ENCODE assay signal across 19 cellular contexts in genomic region chr16:11510178-11510973, GRCh38.
DNase-seq lines count a peak whose midpoint lies in the region; ATAC-seq, FAIRE-seq and TF ChIP-seq lines count a peak whose summit lies in the region.
"Had no signal": no experiment of that assay in that cellular context is flagged by ENCODE, and none has a peak within 500 bp of the region (broad histone marks: within the 10 kb centered on the region; RNA-seq: fewer than 3 reads in every experiment).

No MANE protein-coding gene starts in this region.

- no peak overlapping the region for H3K9ac ChIP-seq in HepG2 (ENCODE audit: insufficient read depth, low read depth, low read length)
- H3K9ac ChIP-seq in K562 (ENCODE audit: insufficient read depth in 1 of 2, low read depth in 2 of 2, low read length in 2 of 2) = no peak overlapping the region
- H3K9ac ChIP-seq in SK-N-SH = no peak overlapping the region

- H3K4me3 Mint-ChIP-seq in neural crest cell = no peak overlapping the region
- no peak overlapping the region for H3K4me3 Mint-ChIP-seq in activated CD8-positive, alpha-beta T cell treated with anti-CD3 and anti-CD28 coated beads, Interleukin-2, amount 10 ng/mL, durations not matched to agents 7 days and 5 days
- H3K4me3 Mint-ChIP-seq: CD4-positive, CD25-positive, alpha-beta regulatory T cell had no signal

- no peak overlapping the region for H3K4me2 ChIP-seq in HepG2 (ENCODE audit: low read depth, low read length)
- no peak overlapping the region for H3K4me2 ChIP-seq in K562 (ENCODE audit: insufficient read depth, low read length)
- H3K4me2 ChIP-seq in SK-N-SH = no peak overlapping the region

- CTCF ChIA-PET in HepG2 (lab: Yijun Ruan, JAX; ENCODE audit: low intra/inter-chr PET ratio, low total read pairs) (no interaction called here), K562 (lab: Yijun Ruan, JAX; ENCODE audit: low intra/inter-chr PET ratio) (no interaction called here), SK-N-SH (lab: Yijun Ruan, JAX) (interaction anchor here (1.1 to 2.6 kb wide), 5 partner anchors 9 to 114 kb away, joined by 3 to 9 read pairs (median 5); no protein-coding TSS in a partner anchor)
- CTCF ChIA-PET in activated CD8-positive, alpha-beta T cell treated with anti-CD3 and anti-CD28 coated beads, Interleukin-2, amount 10 ng/mL, durations not matched to agents 7 days and 5 days (lab: Charles Lee) = interaction anchor here (1.1 kb wide), 1 partner anchor 22 kb away, joined by 7 read pairs; no protein-coding TSS in a partner anchor

- H3K79me2 ChIP-seq in HepG2 (ENCODE audit: insufficient read depth, low read length) (no peaks in the 10 kb centered on the region), K562 (ENCODE audit: control insufficient read depth, insufficient read depth, low read length) (no peaks in the 10 kb centered on the region), SK-N-SH (ENCODE audit: insufficient read depth) (no peaks in the 10 kb centered on the region)

- TF ChIP-seq POLR2A in HepG2 (IDR thresholded peaks at IDR 0.05; ENCODE audit: insufficient read depth in 1 of 2, low read depth in 2 of 2, low read length in 2 of 2) = no peak
- no peak for TF ChIP-seq POLR2A in right lobe of liver (IDR thresholded peaks at IDR 0.05)
- TF ChIP-seq POLR2A in K562 (conservative IDR thresholded peaks at IDR 0.05) = no peak

- peaks cover 4% of the 10 kb centered on the region for H3F3A ChIP-seq in SK-N-SH (replicated peaks; ENCODE audit: insufficient read depth)

- H3K27ac ChIP-seq in HepG2 (ENCODE audit: extremely low read length, insufficient read depth, low read length) (no peak overlapping the region), right lobe of liver (no peak overlapping the region), K562 (ENCODE audit: extremely low read depth, low read depth, low read length) (no peak overlapping the region), SK-N-SH (ENCODE audit: low read depth in 2 of 2, low read length in 1 of 2) (no peak overlapping the region)

- no peak for ATAC-seq in HepG2
- ATAC-seq in right lobe of liver = no peak
- ATAC-seq in K562 = no peak
- ATAC-seq in activated CD8-positive, alpha-beta T cell treated with anti-CD3 and anti-CD28 coated beads, Interleukin-2, amount 10 ng/mL, durations not matched to agents 7 days and 5 days = no peak
- ATAC-seq: GM12878 had no signal

- no peaks in the 10 kb centered on the region for H3K9me2 ChIP-seq in SK-N-SH

- peaks cover 2 to 21% of the 10 kb centered on the region in 2 experiments for H3K27me3 ChIP-seq in HepG2 (ENCODE audit: control insufficient read depth in 1 of 2, insufficient read depth in 2 of 2, low read length in 2 of 2)
- no peaks in the 10 kb centered on the region for H3K27me3 ChIP-seq in right lobe of liver
- peaks cover 0 to 19% of the 10 kb centered on the region in 2 experiments; a peak in 2 of 5 replicates for H3K27me3 ChIP-seq in K562 (ENCODE audit: control insufficient read depth in 2 of 2, insufficient read depth in 2 of 2, low read length in 2 of 2)
- no peaks in the 10 kb centered on the region for H3K27me3 ChIP-seq in SK-N-SH (ENCODE audit: insufficient read depth)

- BruUV-seq in HepG2 (replicated peaks; lab: Mats Ljungman, UMichigan) (no TSS peak), K562 (replicated peaks; lab: Mats Ljungman, UMichigan) (no TSS peak)

- H4K20me1 ChIP-seq in HepG2 (ENCODE audit: insufficient read depth, low read length) (no peaks in the 10 kb centered on the region), K562 (replicated peaks; ENCODE audit: control insufficient read depth, insufficient read depth, low read length) (0 out of 2 replicates have a peak, but pooled peaks cover 8% of the 10 kb centered on the region), SK-N-SH (ENCODE audit: insufficient read depth) (no peaks in the 10 kb centered on the region)

- H3K27ac Mint-ChIP-seq in neural crest cell (ENCODE audit: unreplicated experiment) = peak overlapping the region; percentile 75
- no peak overlapping the region for H3K27ac Mint-ChIP-seq in activated CD8-positive, alpha-beta T cell treated with anti-CD3 and anti-CD28 coated beads, Interleukin-2, amount 10 ng/mL, durations not matched to agents 7 days and 5 days

- TF ChIP-seq RAD21 in HepG2 (CRISPR knock-in tag; IDR thresholded peaks at IDR 0.05) = no peak
- no peak for TF ChIP-seq RAD21 in K562 (CRISPR knock-in tag; conservative IDR thresholded peaks at IDR 0.05 in 1 of 2, IDR thresholded peaks at IDR 0.05 in 1 of 2)
- no peak for TF ChIP-seq RAD21 in SK-N-SH (IDR thresholded peaks at IDR 0.05; ENCODE audit: low read length)

- POLR2A ChIA-PET in HepG2 (lab: Yijun Ruan, JAX) = interaction anchor here (1.3 kb wide), 1 partner anchor 13 kb away, joined by 4 read pairs; no protein-coding TSS in a partner anchor
- POLR2A ChIA-PET in K562 (lab: Yijun Ruan, JAX) = interaction anchor here (0.6 to 0.7 kb wide), 2 partner anchors 37 to 212 kb away, joined by 3 read pairs; no protein-coding TSS in a partner anchor
- POLR2A ChIA-PET in SK-N-SH (lab: Yijun Ruan, JAX) = no interaction called here
- POLR2A ChIA-PET in activated CD8-positive, alpha-beta T cell treated with anti-CD3 and anti-CD28 coated beads, Interleukin-2, amount 10 ng/mL, durations not matched to agents 7 days and 5 days (lab: Charles Lee) = no interaction called here

- 36% methylated on average over 12 of the region's 12 CpGs for WGBS in HepG2 (ENCODE audit: low lambda C conversion rate)
- WGBS in right lobe of liver (ENCODE audit: insufficient coverage, low coverage, low lambda C conversion rate, missing lambda C conversion rate) = 71% methylated on average over 4 of the region's 12 CpGs
- WGBS in K562 (ENCODE audit: insufficient coverage, low coverage, missing lambda C conversion rate) = 18% methylated on average over 12 of the region's 12 CpGs
- WGBS in SK-N-SH (ENCODE audit: low lambda C conversion rate) = 75% methylated on average over 11 of the region's 12 CpGs

- H3K4me1 ChIP-seq in HepG2 (ENCODE audit: insufficient read depth, low read length) (peaks cover 19% of the 10 kb centered on the region), right lobe of liver (no peaks in the 10 kb centered on the region), K562 (replicated peaks in 1 of 2; ENCODE audit: control insufficient read depth in 2 of 2, insufficient read depth in 2 of 2, low read length in 2 of 2) (no peaks in the 10 kb centered on the region), SK-N-SH (ENCODE audit: control insufficient read depth in 1 of 2, insufficient read depth in 2 of 2, low read depth in 1 of 2, low read length in 1 of 2) (peaks cover 0 to 12% of the 10 kb centered on the region in 2 experiments; a peak in 1 of 4 replicates)
- H3K4me1 ChIP-seq: Caco-2 had no signal

- no peaks in the 10 kb centered on the region for H3K9me1 ChIP-seq in K562 (ENCODE audit: control insufficient read depth, insufficient read depth, low read length)

- H3K9me3 ChIP-seq in HepG2 (ENCODE audit: low read length) (no peaks in the 10 kb centered on the region), right lobe of liver (no peaks in the 10 kb centered on the region), K562 (replicated peaks; ENCODE audit: control insufficient read depth, insufficient read depth, low read depth, low read length) (no peaks in the 10 kb centered on the region), SK-N-SH (no peaks in the 10 kb centered on the region)
- H3K9me3 ChIP-seq: Caco-2 had no signal

- no peaks in the 10 kb centered on the region for H3K36me3 Mint-ChIP-seq in neural crest cell (ENCODE audit: low read depth)
- H3K36me3 Mint-ChIP-seq in activated CD8-positive, alpha-beta T cell treated with anti-CD3 and anti-CD28 coated beads, Interleukin-2, amount 10 ng/mL, durations not matched to agents 7 days and 5 days (ENCODE audit: low read depth) = no peaks in the 10 kb centered on the region

- in situ Hi-C loops in HepG2 (cut with HindIII; ENCODE audit: extremely low pct_ligation_motif_present, low pct_unique_long_range_greater_than_20kb) = loop anchor here (25.0 kb wide), 1 partner anchor 98 kb away; no protein-coding TSS in a partner anchor
- in situ Hi-C loops in K562 (cut with MboI) = no loop called here

- H3K9me3 Mint-ChIP-seq in neural crest cell = no peaks in the 10 kb centered on the region
- no peaks in the 10 kb centered on the region for H3K9me3 Mint-ChIP-seq in activated CD8-positive, alpha-beta T cell treated with anti-CD3 and anti-CD28 coated beads, Interleukin-2, amount 10 ng/mL, durations not matched to agents 7 days and 5 days (ENCODE audit: insufficient read depth)
- H3K9me3 Mint-ChIP-seq: CD4-positive, CD25-positive, alpha-beta regulatory T cell had no signal

- TF ChIP-seq EP300 in HepG2 (IDR thresholded peaks at IDR 0.05; ENCODE audit: low read depth in 2 of 2, low read length in 2 of 2) (no peak), HepG2 (CRISPR knock-in tag; IDR thresholded peaks at IDR 0.05; ENCODE audit: borderline replicate concordance) (no peak), K562 (IDR thresholded peaks at IDR 0.05; ENCODE audit: low read length) (no peak), SK-N-SH (IDR thresholded peaks at IDR 0.05; ENCODE audit: borderline replicate concordance in 1 of 2, low read depth in 1 of 2, low read length in 1 of 2) (no peak)

- DNase-seq in HepG2 (ENCODE audit: low spot score) (no peak), right lobe of liver (no peak), K562 (ENCODE audit: extremely low read depth in 1 of 4, low spot score in 3 of 4) (no peak), neural crest cell (ENCODE audit: low read depth, low spot score) (no peak), SHP77 treated with DMSO at 0.1 percent for 48 hours (lab: John Stamatoyannopoulos, UW) (no peak), SK-N-SH (no peak)
- DNase-seq in activated CD8-positive, alpha-beta T cell treated with anti-CD3 and anti-CD28 coated beads, Interleukin-2, amount 10 ng/mL, durations not matched to agents 7 days and 5 days = no peak
- DNase-seq: Caco-2; CD4-positive, CD25-positive, alpha-beta regulatory T cell; GOT3; KG1; NCI-H1436 treated with DMSO at 0.1 percent for 48 hours; NCI-H2081; NCI-H2227 treated with DMSO at 0.1 percent for 48 hours; NCI-H524 treated with DMSO at 0.1 percent for 48 hours; SIG-M5 had no signal

- TF ChIP-seq CTCF in HepG2 (CRISPR knock-in tag; IDR thresholded peaks at IDR 0.05) (no peak), right lobe of liver (IDR thresholded peaks at IDR 0.05) (no peak), K562 (IDR thresholded peaks at IDR 0.05 in 2 of 3, conservative IDR thresholded peaks at IDR 0.05 in 1 of 3; ENCODE audit: insufficient read depth in 2 of 3, low read depth in 1 of 3, low read length in 3 of 3) (no peak), neural crest cell (conservative IDR thresholded peaks at IDR 0.05) (no peak), SK-N-SH (IDR thresholded peaks at IDR 0.05) (no peak)

- FAIRE-seq in HepG2 (lab: Jason Lieb, UNC) (no peak), K562 (lab: Jason Lieb, UNC) (no peak)
- FAIRE-seq: G401.6, GM12878, GM18507 had no signal

- H2AFZ ChIP-seq in HepG2 (ENCODE audit: low read length) (no peak overlapping the region), K562 (ENCODE audit: low read depth, low read length) (no peak overlapping the region), SK-N-SH (ENCODE audit: low read depth) (no peak overlapping the region)

- H3K4me3 ChIP-seq in HepG2 (replicated peaks in 1 of 3; ENCODE audit: insufficient read depth in 1 of 3, low read depth in 2 of 3, low read length in 3 of 3) = no peak overlapping the region
- H3K4me3 ChIP-seq in right lobe of liver = no peak overlapping the region
- no peak overlapping the region for H3K4me3 ChIP-seq in K562
- no peak overlapping the region for H3K4me3 ChIP-seq in SK-N-SH (ENCODE audit: low read depth in 2 of 2, low read length in 1 of 2)
- H3K4me3 ChIP-seq: GM12878 had no signal

- intact Hi-C loops in HepG2 (cut with micrococcal nuclease; ENCODE audit: unreplicated experiment) = no loop called here
- intact Hi-C loops in right lobe of liver (cut with DNase I) = loop anchor here in 1 of 2 donors (10.0 kb wide), 1 partner anchor 96 kb away; no protein-coding TSS in a partner anchor
- intact Hi-C loops in K562 (cut with micrococcal nuclease) = no loop called here

- H3K36me3 ChIP-seq in HepG2 (replicated peaks in 1 of 2; ENCODE audit: control insufficient read depth in 1 of 2, insufficient read depth in 2 of 2, low read length in 2 of 2) = no peaks in the 10 kb centered on the region
- H3K36me3 ChIP-seq in right lobe of liver = no peaks in the 10 kb centered on the region
- no peaks in the 10 kb centered on the region for H3K36me3 ChIP-seq in K562 (ENCODE audit: control insufficient read depth, insufficient read depth, low read length)
- H3K36me3 ChIP-seq in SK-N-SH (replicated peaks in 1 of 2; ENCODE audit: control insufficient read depth in 1 of 2, insufficient read depth in 2 of 2, low read length in 1 of 2) = no peaks in the 10 kb centered on the region

- H3K27me3 Mint-ChIP-seq in neural crest cell (ENCODE audit: low read depth) = peaks cover 20% of the 10 kb centered on the region
- H3K27me3 Mint-ChIP-seq in activated CD8-positive, alpha-beta T cell treated with anti-CD3 and anti-CD28 coated beads, Interleukin-2, amount 10 ng/mL, durations not matched to agents 7 days and 5 days (ENCODE audit: low read depth) = no peaks in the 10 kb centered on the region

- peaks cover 34% of the 10 kb centered on the region for H3K4me1 Mint-ChIP-seq in neural crest cell
- no peaks in the 10 kb centered on the region for H3K4me1 Mint-ChIP-seq in activated CD8-positive, alpha-beta T cell treated with anti-CD3 and anti-CD28 coated beads, Interleukin-2, amount 10 ng/mL, durations not matched to agents 7 days and 5 days (ENCODE audit: low read depth)
- H3K4me1 Mint-ChIP-seq: CD4-positive, CD25-positive, alpha-beta regulatory T cell had no signal

Comparison
In these comparisons a context has a peak if more than half of its experiments do, and no peak if none do; other contexts are left out.
1. CTCF ChIA-PET loops: an anchor here in SK-N-SH (1.1 to 2.6 kb wide) and activated CD8-positive, alpha-beta T cell treated with anti-CD3 and anti-CD28 coated beads, Interleukin-2, amount 10 ng/mL, durations not matched to agents 7 days and 5 days (1.1 kb wide); none called in HepG2 and K562.
2. POLR2A ChIA-PET loops: an anchor here in HepG2 (1.3 kb wide) and K562 (0.6 to 0.7 kb wide); none called in SK-N-SH and activated CD8-positive, alpha-beta T cell treated with anti-CD3 and anti-CD28 coated beads, Interleukin-2, amount 10 ng/mL, durations not matched to agents 7 days and 5 days.